ENCODE assay signal across 15 cellular contexts in the genomic region with DNA sequence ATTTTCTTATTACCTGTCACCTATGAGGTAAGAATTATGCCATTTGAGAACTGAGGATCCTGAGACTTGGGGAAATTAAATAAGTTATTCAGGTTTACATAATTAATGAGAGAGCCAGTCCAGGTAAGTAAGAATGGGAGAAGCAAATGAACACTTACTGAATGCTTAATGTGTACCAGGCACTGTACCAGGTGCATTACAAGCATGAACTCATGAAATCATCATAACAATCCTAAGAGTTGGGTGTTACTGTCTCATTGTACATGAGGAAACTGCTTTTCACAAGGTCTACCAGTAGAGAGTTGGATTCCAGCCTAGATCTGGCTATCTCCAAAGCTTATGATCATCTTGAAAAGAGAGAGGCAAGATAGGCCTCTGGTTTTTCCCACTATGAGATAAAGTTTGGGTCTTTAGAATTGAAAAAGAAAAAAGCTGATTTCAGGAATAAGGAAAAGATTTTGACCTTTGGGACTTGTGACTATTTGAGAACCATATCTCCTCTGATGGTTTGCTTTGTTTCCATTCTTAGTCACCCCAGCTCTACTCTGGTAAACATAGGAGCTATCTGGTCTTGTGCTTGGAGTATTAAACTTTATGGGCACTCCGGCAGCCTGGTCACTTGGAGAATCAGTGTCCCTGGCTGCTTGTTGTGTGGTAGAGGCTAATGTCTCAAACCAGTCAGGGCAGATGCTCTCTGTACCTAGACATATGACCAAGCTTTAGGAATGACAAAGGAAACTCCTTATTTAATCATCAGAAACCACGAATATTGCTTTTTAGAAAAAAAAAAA.
A peak's percentile ranks its signal among the peaks of the same experiment; 100 is the strongest.
DNase-seq lines count a peak whose midpoint lies in the region; ATAC-seq and TF ChIP-seq lines count a peak whose summit lies in the region.
"Had no signal": no experiment of that assay in that cellular context is flagged by ENCODE, and none has a peak within 500 bp of the region (broad histone marks: within the 10 kb centered on the region; RNA-seq: fewer than 3 reads in every experiment).

No MANE protein-coding gene starts in this region.

- no peak overlapping the region for H3K4me3 ChIP-seq in fibroblast of mammary gland (ENCODE audit: control insufficient read depth, low read depth, low read length)
- H3K4me3 ChIP-seq: GM12878 had no signal

- ATAC-seq in HG03439 (IDR thresholded peaks at IDR 0.05; ENCODE audit: unreplicated experiment) (no peak), GM21423 (IDR thresholded peaks at IDR 0.05; ENCODE audit: unreplicated experiment) (no peak)
- ATAC-seq: GM12878 had no signal

- no peak for TF ChIP-seq CTCF in fibroblast of mammary gland (conservative IDR thresholded peaks at IDR 0.05; ENCODE audit: control insufficient read depth, insufficient read depth, low read depth, low read length)

- DNase-seq in AG08395 (ENCODE audit: low spot score) (peak; percentile 24), HS-5 (ENCODE audit: low read depth) (peak; percentile 28), T1000 (lab: John Stamatoyannopoulos, UW) (peak; percentile 49), fibroblast of mammary gland (ENCODE audit: low read depth) (peak; percentile 46), medulla oblongata (ENCODE audit: extremely low spot score) (no peak), NCI-H1105 treated with DMSO at 0.1 percent for 48 hours (lab: John Stamatoyannopoulos, UW) (no peak)
- DNase-seq: 8988T, DMS153, GOT3, NCI-H1092 treated with DMSO at 0.1 percent for 48 hours, NCI-H1694 treated with DMSO at 0.1 percent for 48 hours, NCI-H446 had no signal

Comparison
In these comparisons a context has a peak if more than half of its experiments do, and no peak if none do; other contexts are left out.
1. DNase-seq: peak in AG08395 (single experiment), HS-5 (single experiment), T1000 (single experiment) and fibroblast of mammary gland (single experiment); none in medulla oblongata (single experiment) and NCI-H1105 treated with DMSO at 0.1 percent for 48 hours (single experiment).